ENCODE assay signal across 35 cellular contexts in genomic region chr11:64536997-64537396, GRCh38. TPM values are rescaled to one million over a fixed set of nuclear protein-coding genes. Genes with fewer than 3 reads are reported as not detected.
"Had no signal": no experiment of that assay in that cellular context is flagged by ENCODE, and none has a peak within 500 bp of the region (broad histone marks: within the 10 kb centered on the region; RNA-seq: fewer than 3 reads in every experiment).

No MANE protein-coding gene starts in this region.

- H3K27me3 ChIP-seq: body of pancreas had no signal

- DNase-seq: activated B cell treated with CpG ODN at 0.5 μM for 24 hours; activated CD4-positive, alpha-beta T cell treated with anti-CD3 and anti-CD28 coated beads for 48 hours; activated CD4-positive, alpha-beta T cell treated with anti-CD3 and anti-CD28 coated beads, Interleukin-2, amount 50 U/mL, for 1 hour; activated CD4-positive, alpha-beta T cell treated with anti-CD3 and anti-CD28 coated beads, Interleukin-2, amount 50 U/mL, for 48 hours; activated CD8-positive, alpha-beta memory T cell treated with anti-CD3 and anti-CD28 coated beads for 24 hours; activated CD8-positive, alpha-beta T cell treated with anti-CD3 and anti-CD28 coated beads for 36 hours; activated effector memory CD4-positive, alpha-beta T cell treated with Interleukin-2 at 50 U/mL for 16 hours; activated gamma-delta T cell treated with Interleukin-2 at 50 U/mL for 16 hours; activated naive CD4-positive, alpha-beta T cell treated with anti-CD3 and anti-CD28 coated beads, Interleukin-2, amount 50 U/mL, for 16 hours; activated naive CD4-positive, alpha-beta T cell treated with Interleukin-2 at 50 U/mL for 16 hours; activated T-cell treated with anti-CD3 and anti-CD28 coated beads, Interleukin-2, amount 50 U/mL, for 4 hours; amniotic stem cell; body of pancreas; caudate nucleus; effector CD8-positive, alpha-beta T cell; esophagus squamous epithelium; foreskin melanocyte; T-helper 1 cell; T-helper 17 cell; T1000; WERI-Rb-1 had no signal

- ATAC-seq: activated CD4-positive, CD25-positive, alpha-beta regulatory T cell treated with anti-CD3 and anti-CD28 coated beads, Interleukin-2, amount 50 U/mL, for 24 hours; activated CD8-positive, alpha-beta T cell treated with anti-CD3 and anti-CD28 coated beads for 36 hours; activated T-cell treated with anti-CD3 and anti-CD28 coated beads, Interleukin-2, amount 50 U/mL, for 4 hours; activated T-helper 17 cell treated with anti-CD3 and anti-CD28 coated beads, Interleukin-2, amount 50 U/mL, for 72 hours; body of pancreas; gastroesophageal sphincter; T-helper 17 cell had no signal

- FAIRE-seq: colon, endometrium, endothelial cell of umbilical vein had no signal

- H3K27ac ChIP-seq: body of pancreas, epithelial cell of prostate, esophagus squamous epithelium, gastroesophageal sphincter, WERI-Rb-1 had no signal

- H3K36me3 ChIP-seq: esophagus squamous epithelium, gastroesophageal sphincter, WERI-Rb-1 had no signal

- H3K9me3 ChIP-seq: body of pancreas, esophagus squamous epithelium, gastroesophageal sphincter had no signal

- H3K4me3 ChIP-seq: body of pancreas, esophagus squamous epithelium, gastroesophageal sphincter had no signal

RNA-seq across cellular contexts. Expression of gene SLC22A11, which starts 18.7 kb away (rescaled TPM):
- total RNA-seq: activated B cell treated with CpG ODN at 0.5 μM for 24 hours; activated CD8-positive, alpha-beta T cell treated with anti-CD3 and anti-CD28 coated beads for 36 hours; activated T-cell treated with anti-CD3 and anti-CD28 coated beads, Interleukin-2, amount 50 U/mL, for 4 hours; activated T-helper 17 cell treated with anti-CD3 and anti-CD28 coated beads, Interleukin-2, amount 50 U/mL, for 72 hours; body of pancreas; dermis microvascular lymphatic vessel endothelial cell; endothelial cell of umbilical vein; esophagus squamous epithelium; fibroblast of lung; fibroblast of villous mesenchyme; gastroesophageal sphincter; glomerular endothelial cell; T-helper 17 cell had no signal
- polyA plus RNA-seq: aorta, endothelial cell of umbilical vein, esophagus, fibroblast of lung had no signal

RNA-seq across cellular contexts. Expression of gene SLC22A12, which starts 54.0 kb away (rescaled TPM):
- total RNA-seq: activated B cell treated with CpG ODN at 0.5 μM for 24 hours; activated CD8-positive, alpha-beta T cell treated with anti-CD3 and anti-CD28 coated beads for 36 hours; activated T-cell treated with anti-CD3 and anti-CD28 coated beads, Interleukin-2, amount 50 U/mL, for 4 hours; activated T-helper 17 cell treated with anti-CD3 and anti-CD28 coated beads, Interleukin-2, amount 50 U/mL, for 72 hours; aorta; body of pancreas; chondrocyte; dermis microvascular lymphatic vessel endothelial cell; endothelial cell of umbilical vein; esophagus squamous epithelium; fibroblast of lung; fibroblast of villous mesenchyme; gastroesophageal sphincter; glomerular endothelial cell; T-helper 17 cell had no signal
- polyA plus RNA-seq: aorta, endothelial cell of umbilical vein, esophagus, fibroblast of lung had no signal
